In genomic region chr9:125241863-125242739, GRCh38 we compare ENCODE assay signal across 1 cellular context.
TF ChIP-seq lines count a peak whose summit lies in the region.

No MANE protein-coding gene starts in this region.

TF ChIP-seq in HCT116, 20 proteins besides CTCF, POLR2A, EP300 and RAD21 (continued from another document):
- TF ChIP-seq ZFX (IDR thresholded peaks at IDR 0.05) (no peak), TCF7L2 (IDR thresholded peaks at IDR 0.05; ENCODE audit: borderline replicate concordance, extremely low read depth, insufficient read depth, insufficient read length) (no peak), SIN3A (IDR thresholded peaks at IDR 0.05; ENCODE audit: low read depth) (no peak), JUND (IDR thresholded peaks at IDR 0.05) (no peak), YY1 (IDR thresholded peaks at IDR 0.05; ENCODE audit: extremely low read depth, insufficient replicate concordance, low read depth, low read length) (no peak), SRF (IDR thresholded peaks at IDR 0.05; ENCODE audit: low read depth) (no peak), EZH2phosphoT487 (IDR thresholded peaks at IDR 0.05; ENCODE audit: borderline replicate concordance) (no peak)
- TF ChIP-seq, protein P1, sequence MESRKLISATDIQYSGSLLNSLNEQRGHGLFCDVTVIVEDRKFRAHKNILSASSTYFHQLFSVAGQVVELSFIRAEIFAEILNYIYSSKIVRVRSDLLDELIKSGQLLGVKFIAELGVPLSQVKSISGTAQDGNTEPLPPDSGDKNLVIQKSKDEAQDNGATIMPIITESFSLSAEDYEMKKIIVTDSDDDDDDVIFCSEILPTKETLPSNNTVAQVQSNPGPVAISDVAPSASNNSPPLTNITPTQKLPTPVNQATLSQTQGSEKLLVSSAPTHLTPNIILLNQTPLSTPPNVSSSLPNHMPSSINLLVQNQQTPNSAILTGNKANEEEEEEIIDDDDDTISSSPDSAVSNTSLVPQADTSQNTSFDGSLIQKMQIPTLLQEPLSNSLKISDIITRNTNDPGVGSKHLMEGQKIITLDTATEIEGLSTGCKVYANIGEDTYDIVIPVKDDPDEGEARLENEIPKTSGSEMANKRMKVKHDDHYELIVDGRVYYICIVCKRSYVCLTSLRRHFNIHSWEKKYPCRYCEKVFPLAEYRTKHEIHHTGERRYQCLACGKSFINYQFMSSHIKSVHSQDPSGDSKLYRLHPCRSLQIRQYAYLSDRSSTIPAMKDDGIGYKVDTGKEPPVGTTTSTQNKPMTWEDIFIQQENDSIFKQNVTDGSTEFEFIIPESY (IDR thresholded peaks at IDR 0.05; ENCODE audit: extremely low read depth, insufficient replicate concordance, low read length) = no peak
